Comparison of ENCODE assay signal across 17 cellular contexts in genomic region chr1:29786791-29787732, GRCh38.
"Had no signal": no experiment of that assay in that cellular context is flagged by ENCODE, and none has a peak within 500 bp of the region (broad histone marks: within the 10 kb centered on the region; RNA-seq: fewer than 3 reads in every experiment).

No MANE protein-coding gene starts in this region.

- H3K4me3 ChIP-seq: body of pancreas, ovary, skin epidermis had no signal

- ATAC-seq: activated CD4-positive, alpha-beta T cell treated with anti-CD3 and anti-CD28 coated beads for 36 hours; activated naive CD4-positive, alpha-beta T cell treated with anti-CD3 and anti-CD28 coated beads, Interleukin-2, amount 50 U/mL, for 72 hours; body of pancreas; effector memory CD8-positive, alpha-beta T cell; left cardiac atrium had no signal

- H3K27ac Mint-ChIP-seq: activated CD4-positive, alpha-beta T cell treated with anti-CD3 and anti-CD28 coated beads for 36 hours; activated naive CD4-positive, alpha-beta T cell treated with anti-CD3 and anti-CD28 coated beads, Interleukin-2, amount 50 U/mL, for 72 hours; dendritic cell treated with granulocyte-macrophage colony-stimulating factor and Interleukin-4, amounts not matched to agents 40 ng/mL and 50 ng/mL, for 4 days; effector memory CD8-positive, alpha-beta T cell; immature natural killer cell; memory B cell had no signal

- H3K36me3 Mint-ChIP-seq: activated naive CD4-positive, alpha-beta T cell treated with anti-CD3 and anti-CD28 coated beads, Interleukin-2, amount 50 U/mL, for 72 hours; immature natural killer cell; memory B cell had no signal

- H3K9me3 Mint-ChIP-seq: activated naive CD4-positive, alpha-beta T cell treated with anti-CD3 and anti-CD28 coated beads, Interleukin-2, amount 50 U/mL, for 72 hours; central memory CD8-positive, alpha-beta T cell; dendritic cell treated with granulocyte-macrophage colony-stimulating factor and Interleukin-4, amounts not matched to agents 40 ng/mL and 50 ng/mL, for 4 days; effector memory CD8-positive, alpha-beta T cell; immature natural killer cell; memory B cell had no signal

- H3K4me1 Mint-ChIP-seq: activated CD4-positive, alpha-beta T cell treated with anti-CD3 and anti-CD28 coated beads for 36 hours; central memory CD8-positive, alpha-beta T cell; immature natural killer cell; memory B cell had no signal

- H3K27me3 ChIP-seq: ovary had no signal

- H3K36me3 ChIP-seq: ovary, WERI-Rb-1 had no signal

- H3K9me3 ChIP-seq: body of pancreas, ovary had no signal

- H3K4me3 Mint-ChIP-seq: activated CD4-positive, alpha-beta T cell treated with anti-CD3 and anti-CD28 coated beads for 36 hours; central memory CD8-positive, alpha-beta T cell; dendritic cell treated with granulocyte-macrophage colony-stimulating factor and Interleukin-4, amounts not matched to agents 40 ng/mL and 50 ng/mL, for 4 days; effector memory CD8-positive, alpha-beta T cell; immature natural killer cell; memory B cell had no signal

- DNase-seq: activated CD4-positive, alpha-beta T cell treated with anti-CD3 and anti-CD28 coated beads for 36 hours; activated T-cell treated with anti-CD3 and anti-CD28 coated beads, Interleukin-2, amount 50 U/mL, for 1 hour; amniotic stem cell; body of pancreas; effector memory CD8-positive, alpha-beta T cell; immature natural killer cell; left cardiac atrium; ovary; retina; T-helper 1 cell; WERI-Rb-1 had no signal

- H3K27ac ChIP-seq: body of pancreas, epithelial cell of prostate, ovary, skin epidermis, WERI-Rb-1 had no signal

- H3K4me1 ChIP-seq: body of pancreas had no signal
